ENCODE assay signal across 1 cellular context in the genomic region with DNA sequence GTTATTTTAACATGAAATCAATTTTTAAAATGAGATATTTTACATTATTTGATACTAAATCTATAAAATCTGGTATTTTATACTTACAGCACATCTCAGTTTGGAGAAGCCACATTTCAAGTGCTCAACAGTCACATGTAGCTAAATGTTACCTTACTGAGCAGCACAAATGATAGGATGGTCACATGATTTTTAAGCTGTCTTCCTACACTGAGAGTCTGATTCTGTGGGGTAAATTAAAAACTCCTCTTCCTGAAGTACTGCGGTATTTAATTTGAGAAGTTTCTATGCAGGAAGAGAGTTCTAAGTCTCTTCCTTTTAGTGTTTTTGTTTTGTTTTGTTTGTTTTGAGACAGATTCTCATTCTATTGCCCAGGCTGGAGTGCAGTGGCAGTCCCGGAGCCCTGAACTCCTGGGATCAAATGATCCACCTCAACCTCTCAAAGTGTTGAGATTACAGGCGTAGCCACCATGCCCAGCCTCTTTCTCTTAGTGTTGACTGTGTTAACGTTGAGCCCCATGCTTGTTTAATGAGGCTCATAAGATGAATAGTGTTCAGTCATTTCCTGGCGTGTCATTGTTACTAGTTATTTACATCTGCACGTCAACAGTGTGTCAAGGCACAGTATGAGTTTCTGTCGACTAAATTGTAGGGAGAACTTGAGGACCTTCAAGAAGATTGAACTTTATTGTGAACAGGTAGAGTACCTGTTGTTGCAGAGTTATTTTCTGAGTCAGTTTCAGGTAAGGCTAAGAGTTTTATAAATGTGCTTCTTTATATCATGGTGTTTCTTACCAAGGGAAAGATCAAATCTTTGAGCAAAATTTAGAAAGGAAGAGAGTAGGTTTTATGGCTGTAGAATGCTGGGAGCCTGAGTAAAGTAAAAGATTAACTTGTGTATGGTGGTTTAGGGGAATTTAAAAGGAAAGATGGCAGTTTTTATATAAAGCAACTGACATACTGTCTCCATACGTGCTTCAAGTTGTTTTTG.
TF ChIP-seq lines count a peak whose summit lies in the region.

No MANE protein-coding gene starts in this region.

TF ChIP-seq in GM23338, 12 proteins besides CTCF, POLR2A, EP300 and RAD21 (continued from another document):
- TF ChIP-seq, protein P1, sequence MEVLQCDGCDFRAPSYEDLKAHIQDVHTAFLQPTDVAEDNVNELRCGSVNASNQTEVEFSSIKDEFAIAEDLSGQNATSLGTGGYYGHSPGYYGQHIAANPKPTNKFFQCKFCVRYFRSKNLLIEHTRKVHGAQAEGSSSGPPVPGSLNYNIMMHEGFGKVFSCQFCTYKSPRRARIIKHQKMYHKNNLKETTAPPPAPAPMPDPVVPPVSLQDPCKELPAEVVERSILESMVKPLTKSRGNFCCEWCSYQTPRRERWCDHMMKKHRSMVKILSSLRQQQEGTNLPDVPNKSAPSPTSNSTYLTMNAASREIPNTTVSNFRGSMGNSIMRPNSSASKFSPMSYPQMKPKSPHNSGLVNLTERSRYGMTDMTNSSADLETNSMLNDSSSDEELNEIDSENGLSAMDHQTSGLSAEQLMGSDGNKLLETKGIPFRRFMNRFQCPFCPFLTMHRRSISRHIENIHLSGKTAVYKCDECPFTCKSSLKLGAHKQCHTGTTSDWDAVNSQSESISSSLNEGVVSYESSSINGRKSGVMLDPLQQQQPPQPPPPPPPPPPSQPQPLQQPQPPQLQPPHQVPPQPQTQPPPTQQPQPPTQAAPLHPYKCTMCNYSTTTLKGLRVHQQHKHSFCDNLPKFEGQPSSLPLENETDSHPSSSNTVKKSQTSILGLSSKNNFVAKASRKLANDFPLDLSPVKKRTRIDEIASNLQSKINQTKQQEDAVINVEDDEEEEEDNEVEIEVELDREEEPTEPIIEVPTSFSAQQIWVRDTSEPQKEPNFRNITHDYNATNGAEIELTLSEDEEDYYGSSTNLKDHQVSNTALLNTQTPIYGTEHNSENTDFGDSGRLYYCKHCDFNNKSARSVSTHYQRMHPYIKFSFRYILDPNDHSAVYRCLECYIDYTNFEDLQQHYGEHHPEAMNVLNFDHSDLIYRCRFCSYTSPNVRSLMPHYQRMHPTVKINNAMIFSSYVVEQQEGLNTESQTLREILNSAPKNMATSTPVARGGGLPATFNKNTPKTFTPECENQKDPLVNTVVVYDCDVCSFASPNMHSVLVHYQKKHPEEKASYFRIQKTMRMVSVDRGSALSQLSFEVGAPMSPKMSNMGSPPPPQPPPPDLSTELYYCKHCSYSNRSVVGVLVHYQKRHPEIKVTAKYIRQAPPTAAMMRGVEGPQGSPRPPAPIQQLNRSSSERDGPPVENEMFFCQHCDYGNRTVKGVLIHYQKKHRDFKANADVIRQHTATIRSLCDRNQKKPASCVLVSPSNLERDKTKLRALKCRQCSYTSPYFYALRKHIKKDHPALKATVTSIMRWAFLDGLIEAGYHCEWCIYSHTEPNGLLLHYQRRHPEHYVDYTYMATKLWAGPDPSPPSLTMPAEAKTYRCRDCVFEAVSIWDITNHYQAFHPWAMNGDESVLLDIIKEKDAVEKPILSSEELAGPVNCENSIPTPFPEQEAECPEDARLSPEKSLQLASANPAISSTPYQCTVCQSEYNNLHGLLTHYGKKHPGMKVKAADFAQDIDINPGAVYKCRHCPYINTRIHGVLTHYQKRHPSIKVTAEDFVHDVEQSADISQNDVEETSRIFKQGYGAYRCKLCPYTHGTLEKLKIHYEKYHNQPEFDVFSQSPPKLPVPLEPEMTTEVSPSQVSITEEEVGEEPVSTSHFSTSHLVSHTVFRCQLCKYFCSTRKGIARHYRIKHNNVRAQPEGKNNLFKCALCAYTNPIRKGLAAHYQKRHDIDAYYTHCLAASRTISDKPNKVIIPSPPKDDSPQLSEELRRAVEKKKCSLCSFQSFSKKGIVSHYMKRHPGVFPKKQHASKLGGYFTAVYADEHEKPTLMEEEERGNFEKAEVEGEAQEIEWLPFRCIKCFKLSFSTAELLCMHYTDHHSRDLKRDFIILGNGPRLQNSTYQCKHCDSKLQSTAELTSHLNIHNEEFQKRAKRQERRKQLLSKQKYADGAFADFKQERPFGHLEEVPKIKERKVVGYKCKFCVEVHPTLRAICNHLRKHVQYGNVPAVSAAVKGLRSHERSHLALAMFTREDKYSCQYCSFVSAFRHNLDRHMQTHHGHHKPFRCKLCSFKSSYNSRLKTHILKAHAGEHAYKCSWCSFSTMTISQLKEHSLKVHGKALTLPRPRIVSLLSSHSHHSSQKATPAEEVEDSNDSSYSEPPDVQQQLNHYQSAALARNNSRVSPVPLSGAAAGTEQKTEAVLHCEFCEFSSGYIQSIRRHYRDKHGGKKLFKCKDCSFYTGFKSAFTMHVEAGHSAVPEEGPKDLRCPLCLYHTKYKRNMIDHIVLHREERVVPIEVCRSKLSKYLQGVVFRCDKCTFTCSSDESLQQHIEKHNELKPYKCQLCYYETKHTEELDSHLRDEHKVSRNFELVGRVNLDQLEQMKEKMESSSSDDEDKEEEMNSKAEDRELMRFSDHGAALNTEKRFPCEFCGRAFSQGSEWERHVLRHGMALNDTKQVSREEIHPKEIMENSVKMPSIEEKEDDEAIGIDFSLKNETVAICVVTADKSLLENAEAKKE (CRISPR knock-in tag; IDR thresholded peaks at IDR 0.05), result no peak
- TF ChIP-seq, protein P2, sequence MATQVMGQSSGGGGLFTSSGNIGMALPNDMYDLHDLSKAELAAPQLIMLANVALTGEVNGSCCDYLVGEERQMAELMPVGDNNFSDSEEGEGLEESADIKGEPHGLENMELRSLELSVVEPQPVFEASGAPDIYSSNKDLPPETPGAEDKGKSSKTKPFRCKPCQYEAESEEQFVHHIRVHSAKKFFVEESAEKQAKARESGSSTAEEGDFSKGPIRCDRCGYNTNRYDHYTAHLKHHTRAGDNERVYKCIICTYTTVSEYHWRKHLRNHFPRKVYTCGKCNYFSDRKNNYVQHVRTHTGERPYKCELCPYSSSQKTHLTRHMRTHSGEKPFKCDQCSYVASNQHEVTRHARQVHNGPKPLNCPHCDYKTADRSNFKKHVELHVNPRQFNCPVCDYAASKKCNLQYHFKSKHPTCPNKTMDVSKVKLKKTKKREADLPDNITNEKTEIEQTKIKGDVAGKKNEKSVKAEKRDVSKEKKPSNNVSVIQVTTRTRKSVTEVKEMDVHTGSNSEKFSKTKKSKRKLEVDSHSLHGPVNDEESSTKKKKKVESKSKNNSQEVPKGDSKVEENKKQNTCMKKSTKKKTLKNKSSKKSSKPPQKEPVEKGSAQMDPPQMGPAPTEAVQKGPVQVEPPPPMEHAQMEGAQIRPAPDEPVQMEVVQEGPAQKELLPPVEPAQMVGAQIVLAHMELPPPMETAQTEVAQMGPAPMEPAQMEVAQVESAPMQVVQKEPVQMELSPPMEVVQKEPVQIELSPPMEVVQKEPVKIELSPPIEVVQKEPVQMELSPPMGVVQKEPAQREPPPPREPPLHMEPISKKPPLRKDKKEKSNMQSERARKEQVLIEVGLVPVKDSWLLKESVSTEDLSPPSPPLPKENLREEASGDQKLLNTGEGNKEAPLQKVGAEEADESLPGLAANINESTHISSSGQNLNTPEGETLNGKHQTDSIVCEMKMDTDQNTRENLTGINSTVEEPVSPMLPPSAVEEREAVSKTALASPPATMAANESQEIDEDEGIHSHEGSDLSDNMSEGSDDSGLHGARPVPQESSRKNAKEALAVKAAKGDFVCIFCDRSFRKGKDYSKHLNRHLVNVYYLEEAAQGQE (IDR thresholded peaks at IDR 0.05; ENCODE audit: unreplicated experiment), result no peak
- no peak for TF ChIP-seq ZNF114 (CRISPR knock-in tag; IDR thresholded peaks at IDR 0.05)
- TF ChIP-seq NANOG (IDR thresholded peaks at IDR 0.05; ENCODE audit: borderline replicate concordance), result no peak
- TF ChIP-seq, protein P3, sequence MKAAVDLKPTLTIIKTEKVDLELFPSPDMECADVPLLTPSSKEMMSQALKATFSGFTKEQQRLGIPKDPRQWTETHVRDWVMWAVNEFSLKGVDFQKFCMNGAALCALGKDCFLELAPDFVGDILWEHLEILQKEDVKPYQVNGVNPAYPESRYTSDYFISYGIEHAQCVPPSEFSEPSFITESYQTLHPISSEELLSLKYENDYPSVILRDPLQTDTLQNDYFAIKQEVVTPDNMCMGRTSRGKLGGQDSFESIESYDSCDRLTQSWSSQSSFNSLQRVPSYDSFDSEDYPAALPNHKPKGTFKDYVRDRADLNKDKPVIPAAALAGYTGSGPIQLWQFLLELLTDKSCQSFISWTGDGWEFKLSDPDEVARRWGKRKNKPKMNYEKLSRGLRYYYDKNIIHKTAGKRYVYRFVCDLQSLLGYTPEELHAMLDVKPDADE (IDR thresholded peaks at IDR 0.05), result no peak
- no peak for TF ChIP-seq CREB1 (CRISPR knock-in tag; IDR thresholded peaks at IDR 0.05; ENCODE audit: low read depth)
- no peak for TF ChIP-seq POLR2AphosphoS5 (IDR thresholded peaks at IDR 0.05; ENCODE audit: low read depth)
- no peak for TF ChIP-seq JUNB (IDR thresholded peaks at IDR 0.05; ENCODE audit: unreplicated experiment)
- no peak for TF ChIP-seq EZH2 (IDR thresholded peaks at IDR 0.05; ENCODE audit: low read depth, unreplicated experiment)
